In the genomic region with DNA sequence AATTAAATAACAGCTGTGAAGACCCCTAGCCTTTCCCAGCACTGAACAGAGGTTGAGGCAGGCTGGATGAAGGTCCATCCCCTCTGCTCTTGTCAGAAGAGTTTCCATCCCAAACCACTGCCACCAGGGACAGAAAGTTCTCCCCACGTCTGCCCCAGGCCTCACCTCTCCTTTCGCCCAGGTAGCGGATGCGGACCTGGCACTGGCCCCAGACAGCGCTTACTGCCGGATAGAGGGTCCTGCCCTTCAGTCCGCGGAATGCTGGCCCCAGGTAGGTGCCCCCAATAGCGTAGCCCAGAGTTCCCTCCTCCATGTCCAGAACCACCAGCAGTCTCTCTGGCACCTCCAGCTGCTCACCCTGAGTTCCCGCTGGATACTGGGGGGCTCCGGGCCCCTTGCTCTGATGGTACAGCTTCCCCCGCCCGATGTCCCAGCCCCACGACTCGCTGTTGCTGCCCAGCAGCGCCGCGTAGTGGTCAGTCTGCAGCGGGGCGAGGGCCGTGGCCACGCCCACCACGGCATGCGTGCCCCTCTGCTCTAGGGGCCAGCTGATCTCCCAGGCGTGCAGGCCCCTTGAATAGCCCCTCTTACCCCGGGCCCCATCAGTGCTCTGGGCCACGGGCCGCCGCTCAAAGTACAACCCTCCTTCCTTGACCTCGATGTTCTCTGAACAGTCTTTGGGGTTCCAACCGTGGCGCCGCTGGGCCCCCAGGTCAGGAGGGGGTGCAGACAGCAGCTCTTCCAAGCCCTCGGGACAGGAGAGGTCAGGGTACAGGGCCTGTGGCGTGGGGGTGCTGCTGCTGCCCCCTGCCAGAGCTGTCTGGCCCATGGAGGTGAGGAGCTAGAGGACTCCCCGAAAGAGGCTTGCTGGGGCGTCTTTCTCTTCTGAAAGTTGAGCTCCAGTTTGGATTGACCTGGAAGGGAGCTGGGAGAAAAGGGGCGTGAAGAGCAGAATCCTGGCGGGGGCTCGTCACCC, we compare ENCODE assay signal across 1 cellular context.
TF ChIP-seq lines count a peak whose summit lies in the region.

No MANE protein-coding gene starts in this region.

TF ChIP-seq in HepG2, 621 proteins besides CTCF, POLR2A, EP300 and RAD21 (continued from another document and continues in another):
- TF ChIP-seq, protein P1, sequence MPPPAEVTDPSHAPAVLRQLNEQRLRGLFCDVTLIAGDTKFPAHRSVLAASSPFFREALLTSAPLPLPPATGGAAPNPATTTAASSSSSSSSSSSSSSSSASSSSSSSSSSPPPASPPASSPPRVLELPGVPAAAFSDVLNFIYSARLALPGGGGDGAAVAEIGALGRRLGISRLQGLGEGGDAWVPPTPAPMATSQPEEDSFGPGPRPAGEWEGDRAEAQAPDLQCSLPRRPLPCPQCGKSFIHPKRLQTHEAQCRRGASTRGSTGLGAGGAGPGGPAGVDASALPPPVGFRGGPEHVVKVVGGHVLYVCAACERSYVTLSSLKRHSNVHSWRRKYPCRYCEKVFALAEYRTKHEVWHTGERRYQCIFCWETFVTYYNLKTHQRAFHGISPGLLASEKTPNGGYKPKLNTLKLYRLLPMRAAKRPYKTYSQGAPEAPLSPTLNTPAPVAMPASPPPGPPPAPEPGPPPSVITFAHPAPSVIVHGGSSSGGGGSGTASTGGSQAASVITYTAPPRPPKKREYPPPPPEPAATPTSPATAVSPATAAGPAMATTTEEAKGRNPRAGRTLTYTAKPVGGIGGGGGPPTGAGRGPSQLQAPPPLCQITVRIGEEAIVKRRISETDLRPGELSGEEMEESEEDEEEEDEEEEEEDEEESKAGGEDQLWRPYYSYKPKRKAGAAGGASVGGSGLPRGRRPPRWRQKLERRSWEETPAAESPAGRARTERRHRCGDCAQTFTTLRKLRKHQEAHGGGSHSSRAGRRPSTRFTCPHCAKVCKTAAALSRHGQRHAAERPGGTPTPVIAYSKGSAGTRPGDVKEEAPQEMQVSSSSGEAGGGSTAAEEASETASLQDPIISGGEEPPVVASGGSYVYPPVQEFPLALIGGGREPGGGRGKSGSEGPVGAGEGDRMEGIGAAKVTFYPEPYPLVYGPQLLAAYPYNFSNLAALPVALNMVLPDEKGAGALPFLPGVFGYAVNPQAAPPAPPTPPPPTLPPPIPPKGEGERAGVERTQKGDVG (CRISPR knock-in tag; IDR thresholded peaks at IDR 0.05; ENCODE audit: borderline replicate concordance), result no peak
- TF ChIP-seq WIZ (CRISPR knock-in tag; IDR thresholded peaks at IDR 0.05), result no peak
- TF ChIP-seq MEIS1 (CRISPR knock-in tag; IDR thresholded peaks at IDR 0.05; ENCODE audit: borderline replicate concordance), result peak; percentile 72; the same call in 1 of the 2 replicates
- TF ChIP-seq, protein P2, sequence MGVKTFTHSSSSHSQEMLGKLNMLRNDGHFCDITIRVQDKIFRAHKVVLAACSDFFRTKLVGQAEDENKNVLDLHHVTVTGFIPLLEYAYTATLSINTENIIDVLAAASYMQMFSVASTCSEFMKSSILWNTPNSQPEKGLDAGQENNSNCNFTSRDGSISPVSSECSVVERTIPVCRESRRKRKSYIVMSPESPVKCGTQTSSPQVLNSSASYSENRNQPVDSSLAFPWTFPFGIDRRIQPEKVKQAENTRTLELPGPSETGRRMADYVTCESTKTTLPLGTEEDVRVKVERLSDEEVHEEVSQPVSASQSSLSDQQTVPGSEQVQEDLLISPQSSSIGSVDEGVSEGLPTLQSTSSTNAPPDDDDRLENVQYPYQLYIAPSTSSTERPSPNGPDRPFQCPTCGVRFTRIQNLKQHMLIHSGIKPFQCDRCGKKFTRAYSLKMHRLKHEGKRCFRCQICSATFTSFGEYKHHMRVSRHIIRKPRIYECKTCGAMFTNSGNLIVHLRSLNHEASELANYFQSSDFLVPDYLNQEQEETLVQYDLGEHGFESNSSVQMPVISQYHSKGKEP (CRISPR knock-in tag; IDR thresholded peaks at IDR 0.05), result no peak
- no peak for TF ChIP-seq ATF7 (IDR thresholded peaks at IDR 0.05)
- no peak; the same call in 1 of the 2 replicates for TF ChIP-seq ATF7 (CRISPR knock-in tag; IDR thresholded peaks at IDR 0.05)
- TF ChIP-seq DPF2 (CRISPR knock-in tag; IDR thresholded peaks at IDR 0.05; ENCODE audit: borderline replicate concordance, low read depth), result no peak
- no peak for TF ChIP-seq ZFP90 (CRISPR knock-in tag; IDR thresholded peaks at IDR 0.05; ENCODE audit: borderline replicate concordance)
- TF ChIP-seq RELA (CRISPR knock-in tag; IDR thresholded peaks at IDR 0.05), result no peak
- peak; percentile 94 for TF ChIP-seq AGO2 (optimal IDR thresholded peaks at IDR 0.05; ENCODE audit: low read depth, low read length)
- TF ChIP-seq, protein P3, sequence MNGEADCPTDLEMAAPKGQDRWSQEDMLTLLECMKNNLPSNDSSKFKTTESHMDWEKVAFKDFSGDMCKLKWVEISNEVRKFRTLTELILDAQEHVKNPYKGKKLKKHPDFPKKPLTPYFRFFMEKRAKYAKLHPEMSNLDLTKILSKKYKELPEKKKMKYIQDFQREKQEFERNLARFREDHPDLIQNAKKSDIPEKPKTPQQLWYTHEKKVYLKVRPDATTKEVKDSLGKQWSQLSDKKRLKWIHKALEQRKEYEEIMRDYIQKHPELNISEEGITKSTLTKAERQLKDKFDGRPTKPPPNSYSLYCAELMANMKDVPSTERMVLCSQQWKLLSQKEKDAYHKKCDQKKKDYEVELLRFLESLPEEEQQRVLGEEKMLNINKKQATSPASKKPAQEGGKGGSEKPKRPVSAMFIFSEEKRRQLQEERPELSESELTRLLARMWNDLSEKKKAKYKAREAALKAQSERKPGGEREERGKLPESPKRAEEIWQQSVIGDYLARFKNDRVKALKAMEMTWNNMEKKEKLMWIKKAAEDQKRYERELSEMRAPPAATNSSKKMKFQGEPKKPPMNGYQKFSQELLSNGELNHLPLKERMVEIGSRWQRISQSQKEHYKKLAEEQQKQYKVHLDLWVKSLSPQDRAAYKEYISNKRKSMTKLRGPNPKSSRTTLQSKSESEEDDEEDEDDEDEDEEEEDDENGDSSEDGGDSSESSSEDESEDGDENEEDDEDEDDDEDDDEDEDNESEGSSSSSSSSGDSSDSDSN (CRISPR knock-in tag; IDR thresholded peaks at IDR 0.05), result peak; percentile 14; the same call in 1 of the 2 replicates
- no peak for TF ChIP-seq ZIK1 (CRISPR knock-in tag; IDR thresholded peaks at IDR 0.05; ENCODE audit: borderline replicate concordance, low read depth)
- no peak for TF ChIP-seq SRSF9 (IDR thresholded peaks at IDR 0.05; ENCODE audit: borderline replicate concordance, insufficient read depth, low read depth, low read length, poor library complexity, severe bottlenecking)
- TF ChIP-seq ZFP41 (CRISPR knock-in tag; IDR thresholded peaks at IDR 0.05; ENCODE audit: borderline replicate concordance), result peak; percentile 22; the same call in 1 of the 2 replicates
- TF ChIP-seq, protein P4, sequence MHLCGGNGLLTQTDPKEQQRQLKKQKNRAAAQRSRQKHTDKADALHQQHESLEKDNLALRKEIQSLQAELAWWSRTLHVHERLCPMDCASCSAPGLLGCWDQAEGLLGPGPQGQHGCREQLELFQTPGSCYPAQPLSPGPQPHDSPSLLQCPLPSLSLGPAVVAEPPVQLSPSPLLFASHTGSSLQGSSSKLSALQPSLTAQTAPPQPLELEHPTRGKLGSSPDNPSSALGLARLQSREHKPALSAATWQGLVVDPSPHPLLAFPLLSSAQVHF (CRISPR knock-in tag; IDR thresholded peaks at IDR 0.05), result 0 out of 2 replicates have a peak, but pooled peaks have one; percentile 57
- TF ChIP-seq NKX3-1 (CRISPR knock-in tag; IDR thresholded peaks at IDR 0.05), result peak; percentile 73; the same call in 1 of the 2 replicates
- TF ChIP-seq SRY (CRISPR knock-in tag; IDR thresholded peaks at IDR 0.05), result 0 out of 2 replicates have a peak, but pooled peaks have one; percentile 55
- no peak for TF ChIP-seq CCAR2 (optimal IDR thresholded peaks at IDR 0.05; ENCODE audit: low read depth, low read length)
- TF ChIP-seq, protein P5, sequence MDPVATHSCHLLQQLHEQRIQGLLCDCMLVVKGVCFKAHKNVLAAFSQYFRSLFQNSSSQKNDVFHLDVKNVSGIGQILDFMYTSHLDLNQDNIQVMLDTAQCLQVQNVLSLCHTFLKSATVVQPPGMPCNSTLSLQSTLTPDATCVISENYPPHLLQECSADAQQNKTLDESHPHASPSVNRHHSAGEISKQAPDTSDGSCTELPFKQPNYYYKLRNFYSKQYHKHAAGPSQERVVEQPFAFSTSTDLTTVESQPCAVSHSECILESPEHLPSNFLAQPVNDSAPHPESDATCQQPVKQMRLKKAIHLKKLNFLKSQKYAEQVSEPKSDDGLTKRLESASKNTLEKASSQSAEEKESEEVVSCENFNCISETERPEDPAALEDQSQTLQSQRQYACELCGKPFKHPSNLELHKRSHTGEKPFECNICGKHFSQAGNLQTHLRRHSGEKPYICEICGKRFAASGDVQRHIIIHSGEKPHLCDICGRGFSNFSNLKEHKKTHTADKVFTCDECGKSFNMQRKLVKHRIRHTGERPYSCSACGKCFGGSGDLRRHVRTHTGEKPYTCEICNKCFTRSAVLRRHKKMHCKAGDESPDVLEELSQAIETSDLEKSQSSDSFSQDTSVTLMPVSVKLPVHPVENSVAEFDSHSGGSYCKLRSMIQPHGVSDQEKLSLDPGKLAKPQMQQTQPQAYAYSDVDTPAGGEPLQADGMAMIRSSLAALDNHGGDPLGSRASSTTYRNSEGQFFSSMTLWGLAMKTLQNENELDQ (CRISPR knock-in tag; IDR thresholded peaks at IDR 0.05; ENCODE audit: borderline replicate concordance), result no peak
- TF ChIP-seq SIX4 (CRISPR knock-in tag; IDR thresholded peaks at IDR 0.05), result no peak; the same call in 1 of the 2 replicates
- TF ChIP-seq, protein P6, sequence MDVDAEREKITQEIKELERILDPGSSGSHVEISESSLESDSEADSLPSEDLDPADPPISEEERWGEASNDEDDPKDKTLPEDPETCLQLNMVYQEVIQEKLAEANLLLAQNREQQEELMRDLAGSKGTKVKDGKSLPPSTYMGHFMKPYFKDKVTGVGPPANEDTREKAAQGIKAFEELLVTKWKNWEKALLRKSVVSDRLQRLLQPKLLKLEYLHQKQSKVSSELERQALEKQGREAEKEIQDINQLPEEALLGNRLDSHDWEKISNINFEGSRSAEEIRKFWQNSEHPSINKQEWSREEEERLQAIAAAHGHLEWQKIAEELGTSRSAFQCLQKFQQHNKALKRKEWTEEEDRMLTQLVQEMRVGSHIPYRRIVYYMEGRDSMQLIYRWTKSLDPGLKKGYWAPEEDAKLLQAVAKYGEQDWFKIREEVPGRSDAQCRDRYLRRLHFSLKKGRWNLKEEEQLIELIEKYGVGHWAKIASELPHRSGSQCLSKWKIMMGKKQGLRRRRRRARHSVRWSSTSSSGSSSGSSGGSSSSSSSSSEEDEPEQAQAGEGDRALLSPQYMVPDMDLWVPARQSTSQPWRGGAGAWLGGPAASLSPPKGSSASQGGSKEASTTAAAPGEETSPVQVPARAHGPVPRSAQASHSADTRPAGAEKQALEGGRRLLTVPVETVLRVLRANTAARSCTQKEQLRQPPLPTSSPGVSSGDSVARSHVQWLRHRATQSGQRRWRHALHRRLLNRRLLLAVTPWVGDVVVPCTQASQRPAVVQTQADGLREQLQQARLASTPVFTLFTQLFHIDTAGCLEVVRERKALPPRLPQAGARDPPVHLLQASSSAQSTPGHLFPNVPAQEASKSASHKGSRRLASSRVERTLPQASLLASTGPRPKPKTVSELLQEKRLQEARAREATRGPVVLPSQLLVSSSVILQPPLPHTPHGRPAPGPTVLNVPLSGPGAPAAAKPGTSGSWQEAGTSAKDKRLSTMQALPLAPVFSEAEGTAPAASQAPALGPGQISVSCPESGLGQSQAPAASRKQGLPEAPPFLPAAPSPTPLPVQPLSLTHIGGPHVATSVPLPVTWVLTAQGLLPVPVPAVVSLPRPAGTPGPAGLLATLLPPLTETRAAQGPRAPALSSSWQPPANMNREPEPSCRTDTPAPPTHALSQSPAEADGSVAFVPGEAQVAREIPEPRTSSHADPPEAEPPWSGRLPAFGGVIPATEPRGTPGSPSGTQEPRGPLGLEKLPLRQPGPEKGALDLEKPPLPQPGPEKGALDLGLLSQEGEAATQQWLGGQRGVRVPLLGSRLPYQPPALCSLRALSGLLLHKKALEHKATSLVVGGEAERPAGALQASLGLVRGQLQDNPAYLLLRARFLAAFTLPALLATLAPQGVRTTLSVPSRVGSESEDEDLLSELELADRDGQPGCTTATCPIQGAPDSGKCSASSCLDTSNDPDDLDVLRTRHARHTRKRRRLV (CRISPR knock-in tag; IDR thresholded peaks at IDR 0.05), result 0 out of 2 replicates have a peak, but pooled peaks have one; percentile 39
- TF ChIP-seq RXRB (CRISPR knock-in tag; IDR thresholded peaks at IDR 0.05; ENCODE audit: borderline replicate concordance), result 0 out of 2 replicates have a peak, but pooled peaks have one; percentile 19
- no peak for TF ChIP-seq SATB2 (CRISPR knock-in tag; IDR thresholded peaks at IDR 0.05)
- TF ChIP-seq, protein P7, sequence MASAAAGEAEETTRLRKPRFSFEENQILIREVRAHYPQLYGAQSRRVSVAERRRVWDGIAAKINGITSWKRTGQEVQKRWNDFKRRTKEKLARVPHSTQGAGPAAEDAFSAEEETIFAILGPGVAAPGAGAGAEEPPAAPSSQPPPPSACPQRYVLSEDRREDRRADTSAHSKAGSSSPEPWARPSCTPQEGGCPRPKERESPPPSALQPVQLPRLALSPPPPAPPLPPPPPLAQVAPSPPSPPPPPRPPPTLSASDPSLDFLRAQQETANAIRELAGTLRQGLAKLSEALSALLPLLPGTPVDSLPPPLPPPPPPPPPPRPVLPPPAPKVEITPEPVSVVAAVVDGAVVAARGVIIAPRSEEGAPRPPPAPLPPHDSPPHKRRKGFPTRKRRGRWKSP (CRISPR knock-in tag; IDR thresholded peaks at IDR 0.05), result peak; percentile 81
- TF ChIP-seq, protein P8, sequence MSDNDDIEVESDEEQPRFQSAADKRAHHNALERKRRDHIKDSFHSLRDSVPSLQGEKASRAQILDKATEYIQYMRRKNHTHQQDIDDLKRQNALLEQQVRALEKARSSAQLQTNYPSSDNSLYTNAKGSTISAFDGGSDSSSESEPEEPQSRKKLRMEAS (IDR thresholded peaks at IDR 0.05), result peak; percentile 89
- no peak for TF ChIP-seq ZNF264 (CRISPR knock-in tag; IDR thresholded peaks at IDR 0.05)
- peak; percentile 76; the same call in 1 of the 2 replicates for TF ChIP-seq RFXAP (CRISPR knock-in tag; IDR thresholded peaks at IDR 0.05; ENCODE audit: borderline replicate concordance)
- TF ChIP-seq SIX1 (CRISPR knock-in tag; IDR thresholded peaks at IDR 0.05; ENCODE audit: borderline replicate concordance), result no peak
- TF ChIP-seq, protein P9, sequence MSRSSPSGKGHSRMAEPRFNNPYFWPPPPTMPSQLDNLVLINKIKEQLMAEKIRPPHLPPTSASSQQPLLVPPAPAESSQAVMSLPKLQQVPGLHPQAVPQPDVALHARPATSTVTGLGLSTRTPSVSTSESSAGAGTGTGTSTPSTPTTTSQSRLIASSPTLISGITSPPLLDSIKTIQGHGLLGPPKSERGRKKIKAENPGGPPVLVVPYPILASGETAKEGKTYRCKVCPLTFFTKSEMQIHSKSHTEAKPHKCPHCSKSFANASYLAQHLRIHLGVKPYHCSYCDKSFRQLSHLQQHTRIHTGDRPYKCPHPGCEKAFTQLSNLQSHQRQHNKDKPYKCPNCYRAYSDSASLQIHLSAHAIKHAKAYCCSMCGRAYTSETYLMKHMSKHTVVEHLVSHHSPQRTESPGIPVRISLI (CRISPR knock-in tag; IDR thresholded peaks at IDR 0.05; ENCODE audit: borderline replicate concordance), result peak; percentile 51; the same call in 1 of the 2 replicates
- TF ChIP-seq MAZ (IDR thresholded peaks at IDR 0.05; ENCODE audit: borderline replicate concordance, low read depth, low read length), result peak; percentile 76; the same call in 1 of the 2 replicates
- TF ChIP-seq MAZ (CRISPR knock-in tag; IDR thresholded peaks at IDR 0.05; ENCODE audit: low read depth), result peak; percentile 62
- peak; percentile 92 for TF ChIP-seq SP5 (CRISPR knock-in tag; IDR thresholded peaks at IDR 0.05; ENCODE audit: borderline replicate concordance, low read depth)
- no peak; the same call in 1 of the 2 replicates for TF ChIP-seq ZNF205 (CRISPR knock-in tag; IDR thresholded peaks at IDR 0.05)
- TF ChIP-seq ZNF17 (CRISPR knock-in tag; IDR thresholded peaks at IDR 0.05), result no peak
- TF ChIP-seq ZNF335 (CRISPR knock-in tag; IDR thresholded peaks at IDR 0.05), result no peak
